8 cellular contexts compared by ENCODE assay signal in genomic region chr7:74288034-74288881, GRCh38. TPM values are rescaled to one million over a fixed set of nuclear protein-coding genes. Genes with fewer than 3 reads are reported as not detected.
DNase-seq lines count a peak whose midpoint lies in the region; ATAC-seq, FAIRE-seq and TF ChIP-seq lines count a peak whose summit lies in the region.

No MANE protein-coding gene starts in this region.

- H3K36me3 Mint-ChIP-seq in astrocyte (ENCODE audit: low read depth, unreplicated experiment) = peaks cover 2% of the 10 kb centered on the region

- H2BK15ac ChIP-seq in mesendoderm (replicated peaks; ENCODE audit: low read depth) = no peak overlapping the region

- H2BK5ac ChIP-seq in mesendoderm (ENCODE audit: low read length) = peak overlapping the region; percentile 58

- no peaks in the 10 kb centered on the region for H3K36me3 ChIP-seq in ACC112 (ENCODE audit: insufficient read depth, low read length)
- no peaks in the 10 kb centered on the region for H3K36me3 ChIP-seq in HAP-1 (replicated peaks)
- no peaks in the 10 kb centered on the region for H3K36me3 ChIP-seq in astrocyte (ENCODE audit: insufficient read depth, low read length)
- no peaks in the 10 kb centered on the region for H3K36me3 ChIP-seq in mesendoderm (ENCODE audit: control insufficient read depth, insufficient read depth, low read length)

- H3K4ac ChIP-seq in mesendoderm (ENCODE audit: low read depth, low read length) = no peak overlapping the region

- peak overlapping the region; percentile 92 for H3K4me3 Mint-ChIP-seq in astrocyte (ENCODE audit: unreplicated experiment)

- H3K23ac ChIP-seq in mesendoderm (ENCODE audit: low read length) = no peak overlapping the region

- peaks cover 35% of the 10 kb centered on the region for H4K20me1 ChIP-seq in astrocyte (ENCODE audit: insufficient read depth, low read length)

- H3K79me2 ChIP-seq in ACC112 (ENCODE audit: control insufficient read depth, insufficient read depth, low read length, unreplicated experiment) = peaks cover 28% of the 10 kb centered on the region
- peaks cover 38% of the 10 kb centered on the region for H3K79me2 ChIP-seq in astrocyte (ENCODE audit: insufficient read depth, low read length)
- peaks cover 30% of the 10 kb centered on the region for H3K79me2 ChIP-seq in mesendoderm (ENCODE audit: control insufficient read depth, insufficient read depth, low read length)

- H4K8ac ChIP-seq in mesendoderm (ENCODE audit: low read depth, low read length) = no peak overlapping the region

- TF ChIP-seq CTCF in astrocyte (IDR thresholded peaks at IDR 0.05; ENCODE audit: insufficient read depth, low read depth, low read length) = no peak

- in situ Hi-C loops in HAP-1 (cut with MboI; ENCODE audit: low sequenced_read_pairs) = no loop called here

- no CpG with 5 or more reads among the region's 20 CpGs for WGBS in mesendoderm (ENCODE audit: extremely low coverage, insufficient coverage, low lambda C conversion rate)

- ATAC-seq in HG02981 (IDR thresholded peaks at IDR 0.05; ENCODE audit: unreplicated experiment) = no peak

- H3K56ac ChIP-seq in mesendoderm (ENCODE audit: low read length) = peak overlapping the region; percentile 80

- H3K18ac ChIP-seq in mesendoderm (ENCODE audit: low read length) = no peak overlapping the region

- H2AFZ ChIP-seq in ACC112 (ENCODE audit: low read length, unreplicated experiment) (peak overlapping the region; percentile 61), astrocyte (ENCODE audit: low read depth, low read length) (peak overlapping the region; percentile 94)

- no peaks in the 10 kb centered on the region for H3K27me3 Mint-ChIP-seq in astrocyte (ENCODE audit: low read depth, unreplicated experiment)

- no peak for FAIRE-seq in astrocyte (lab: Jason Lieb, UNC)

- H3K9me3 Mint-ChIP-seq in astrocyte (ENCODE audit: unreplicated experiment) = no peaks in the 10 kb centered on the region

- no peak overlapping the region for H2BK120ac ChIP-seq in mesendoderm (ENCODE audit: low read depth, low read length)

- peaks cover 3% of the 10 kb centered on the region for H3K4me1 ChIP-seq in ACC112 (ENCODE audit: control insufficient read depth, insufficient read depth, low read length, unreplicated experiment)
- H3K4me1 ChIP-seq in HAP-1 = peaks cover 16% of the 10 kb centered on the region
- H3K4me1 ChIP-seq in astrocyte (ENCODE audit: insufficient read depth, low read length) = peaks cover 15% of the 10 kb centered on the region
- H3K4me1 ChIP-seq in mesendoderm (ENCODE audit: control insufficient read depth, low read depth, low read length) = peaks cover 6% of the 10 kb centered on the region

- H3K9me3 ChIP-seq in HAP-1 (no peaks in the 10 kb centered on the region), astrocyte (ENCODE audit: insufficient read depth, low read depth, low read length) (no peaks in the 10 kb centered on the region)

- H3K4me3 ChIP-seq in ACC112 (ENCODE audit: low read depth, low read length) (peak overlapping the region; percentile 75), HAP-1 (peak overlapping the region; percentile 35), astrocyte (ENCODE audit: insufficient read depth, low read depth, low read length) (peak overlapping the region; percentile 61), mesendoderm (ENCODE audit: low read length) (no peak overlapping the region)

- no peak overlapping the region for H3K27ac Mint-ChIP-seq in astrocyte (ENCODE audit: unreplicated experiment)

- no peak overlapping the region for H2AK5ac ChIP-seq in mesendoderm (ENCODE audit: low read length)

- H3K27me3 ChIP-seq in ACC112 (ENCODE audit: insufficient read depth, low read length) (no peaks in the 10 kb centered on the region), HAP-1 (ENCODE audit: low read depth) (no peaks in the 10 kb centered on the region), astrocyte (ENCODE audit: insufficient read depth, low read length) (no peaks in the 10 kb centered on the region), mesendoderm (ENCODE audit: insufficient read depth, low read length, poor library complexity) (no peaks in the 10 kb centered on the region)

- H3K4me1 Mint-ChIP-seq in astrocyte (ENCODE audit: low read depth, unreplicated experiment) = peaks cover 6% of the 10 kb centered on the region

- H4K5ac ChIP-seq in mesendoderm (ENCODE audit: low read length) = no peak overlapping the region

- H3K4me2 ChIP-seq in astrocyte (ENCODE audit: low read length) (peak overlapping the region; percentile 86), mesendoderm (ENCODE audit: low read length) (peak overlapping the region; percentile 41)

- DNase-seq in HAP-1 (ENCODE audit: low spot score in 2 of 2) (no peak), astrocyte (ENCODE audit: low read depth) (no peak), mesendoderm (no peak), NCI-H1436 treated with DMSO at 0.1 percent for 48 hours (lab: John Stamatoyannopoulos, UW) (no peak), NCI-H146 treated with DMSO at 0.1 percent for 48 hours (lab: John Stamatoyannopoulos, UW; ENCODE audit: unreplicated experiment) (no peak), NCI-H345 (lab: John Stamatoyannopoulos, UW) (no peak)

- H3K27ac ChIP-seq in ACC112 (ENCODE audit: low read depth, low read length) (no peak overlapping the region; the same call in 1 of the 2 replicates), astrocyte (ENCODE audit: low read depth, low read length) (no peak overlapping the region), mesendoderm (ENCODE audit: low read depth, low read length) (no peak overlapping the region)

- H3K9ac ChIP-seq in astrocyte (ENCODE audit: low read length) = peak overlapping the region; percentile 77
- H3K9ac ChIP-seq in mesendoderm (ENCODE audit: low read length) = peak overlapping the region; percentile 38

- H3K79me1 ChIP-seq in mesendoderm (ENCODE audit: low read length) = peaks cover 11% of the 10 kb centered on the region

RNA-seq across cellular contexts. Expression of gene CLIP2, which starts 0.9 kb away (rescaled TPM):
- total RNA-seq in astrocyte = 31.4 and 35.4 TPM in 2 replicates
- polyA plus RNA-seq in mesendoderm (2013, experiment 1 of 2) = 11.1 TPM
- 12.8 TPM for polyA plus RNA-seq in mesendoderm (2013, experiment 2 of 2)

RNA-seq across cellular contexts. Expression of gene RFC2, which starts 34.1 kb away (rescaled TPM):
- total RNA-seq in astrocyte = 10.3 and 12.3 TPM in 2 replicates
- polyA plus RNA-seq in mesendoderm (2013, experiment 1 of 2) = 70.5 TPM
- 73.3 TPM for polyA plus RNA-seq in mesendoderm (2013, experiment 2 of 2)
